1 cellular context compared by ENCODE assay signal in genomic region chr17:82230627-82231311, GRCh38.
TF ChIP-seq lines count a peak whose summit lies in the region.

No MANE protein-coding gene starts in this region.

TF ChIP-seq in GM23338, 12 proteins besides CTCF, POLR2A, EP300 and RAD21 (continued from another document):
- no peak for TF ChIP-seq ZNF462 (CRISPR knock-in tag; IDR thresholded peaks at IDR 0.05)
